In the genomic region with DNA sequence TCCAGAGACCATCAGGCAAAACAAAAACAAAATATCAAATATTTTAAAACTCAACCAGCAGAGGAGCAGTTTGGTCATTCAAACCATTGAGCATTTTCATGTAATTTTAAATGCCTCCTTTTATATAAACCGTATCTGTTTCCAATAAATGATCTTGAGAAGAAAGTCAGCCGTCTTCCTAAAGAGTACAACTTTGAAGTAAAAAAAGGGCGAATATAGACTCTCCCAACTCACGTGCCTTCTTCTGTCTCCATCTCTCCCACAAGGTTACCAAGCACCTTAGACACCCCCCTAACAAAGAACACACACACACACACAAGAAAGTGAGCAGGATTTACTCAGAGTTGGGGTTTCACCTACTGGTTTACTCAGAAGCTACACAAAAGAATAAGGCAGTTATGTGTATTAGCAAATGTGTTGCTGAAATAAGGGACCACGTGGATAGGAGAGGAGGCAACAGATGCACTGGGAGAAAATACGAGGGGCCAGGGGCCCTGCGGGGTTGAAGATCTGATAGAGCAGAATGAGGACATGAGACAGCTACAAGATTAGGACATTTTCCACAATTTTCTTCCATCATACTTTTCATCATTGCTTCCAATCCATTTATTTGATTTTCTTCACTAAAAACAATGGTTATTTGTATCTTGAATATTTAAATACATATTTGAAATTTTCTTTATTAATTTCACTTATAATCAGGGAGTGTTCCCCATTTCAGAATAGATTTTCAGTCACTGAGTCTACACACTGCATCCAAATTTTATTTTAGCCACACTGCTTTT, we compare ENCODE assay signal across 17 cellular contexts. TPM values are rescaled to one million over a fixed set of nuclear protein-coding genes. Genes with fewer than 3 reads are reported as not detected.
A peak's percentile ranks its signal among the peaks of the same experiment; 100 is the strongest.
DNase-seq lines count a peak whose midpoint lies in the region; ATAC-seq and TF ChIP-seq lines count a peak whose summit lies in the region.
"Had no signal": no experiment of that assay in that cellular context is flagged by ENCODE, and none has a peak within 500 bp of the region (broad histone marks: within the 10 kb centered on the region; RNA-seq: fewer than 3 reads in every experiment).

No MANE protein-coding gene starts in this region.

- TF ChIP-seq POLR2A in right lobe of liver (IDR thresholded peaks at IDR 0.05) = no peak

- H3K36me3 ChIP-seq in hepatocyte (replicated peaks; ENCODE audit: insufficient read depth, low read depth) = no peaks in the 10 kb centered on the region
- H3K36me3 ChIP-seq in right lobe of liver = peaks cover 0 to 14% (median 5%) of the 10 kb centered on the region in 4 donors

- H3K27ac ChIP-seq in hepatocyte = peak overlapping the region; percentile 71
- peak overlapping the region; percentile 80 to 95 (median 93) for H3K27ac ChIP-seq in right lobe of liver
- H3K27ac ChIP-seq: A549, C4-2B, GM23248, HL-60, KMS-11 had no signal

- no peaks in the 10 kb centered on the region for H4K20me1 ChIP-seq in hepatocyte (ENCODE audit: insufficient read depth, poor library complexity, severe bottlenecking)

- ATAC-seq in right lobe of liver (peak in 2 of 4 donors; percentile 1 to 5), GM21786 (IDR thresholded peaks at IDR 0.05; ENCODE audit: unreplicated experiment) (no peak), GM18909 (IDR thresholded peaks at IDR 0.05; ENCODE audit: poor library complexity, unreplicated experiment) (no peak)
- ATAC-seq: A549 had no signal

- intact Hi-C loops in right lobe of liver (cut with DNase I) = no loop called here

- TF ChIP-seq CTCF in hepatocyte (IDR thresholded peaks at IDR 0.05; ENCODE audit: poor library complexity) (no peak), right lobe of liver (IDR thresholded peaks at IDR 0.05) (no peak)

- in situ Hi-C loops in SK-MEL-5 (cut with HindIII; ENCODE audit: low pct_unique_long_range_greater_than_20kb, low sequenced_read_pairs) = no loop called here

- WGBS in hepatocyte (ENCODE audit: low lambda C conversion rate, missing lambda C conversion rate) = 92% methylated on average over 7 of the region's 7 CpGs
- WGBS in right lobe of liver (ENCODE audit: insufficient coverage, low coverage, low lambda C conversion rate, missing lambda C conversion rate) = 29% methylated on average over 7 of the region's 7 CpGs

- no peaks in the 10 kb centered on the region for H3K9me3 ChIP-seq in hepatocyte (ENCODE audit: low read depth)
- no peaks in the 10 kb centered on the region for H3K9me3 ChIP-seq in right lobe of liver

- H3K27me3 ChIP-seq in hepatocyte (no peaks in the 10 kb centered on the region), right lobe of liver (no peaks in the 10 kb centered on the region)

- DNase-seq in SK-MEL-5 (ENCODE audit: low read depth, low spot score) (peak; percentile 39), hepatocyte (ENCODE audit: low spot score) (no peak), right lobe of liver (no peak), NCI-H748 treated with DMSO at 0.1 percent for 48 hours (lab: John Stamatoyannopoulos, UW) (no peak), epidermal melanocyte (ENCODE audit: insufficient read length, low spot score) (no peak)
- DNase-seq: AML-193; Caco-2; CD4-positive, alpha-beta T cell; GDM1; GM23248; HCEC 1CT had no signal

- H2AFZ ChIP-seq in hepatocyte = no peak overlapping the region
- H2AFZ ChIP-seq: GM23248 had no signal

- H3K9me2 ChIP-seq in hepatocyte (replicated peaks; ENCODE audit: insufficient read depth) = no peaks in the 10 kb centered on the region

- H3K79me2 ChIP-seq in hepatocyte = peaks cover 3% of the 10 kb centered on the region

- H3K4me3 ChIP-seq in hepatocyte = no peak overlapping the region
- peak overlapping the region in 2 of 3 donors; percentile 50 to 55 for H3K4me3 ChIP-seq in right lobe of liver
- H3K4me3 ChIP-seq: A549, GM23248 had no signal

- H3K4me2 ChIP-seq in hepatocyte = no peak overlapping the region
- H3K4me2 ChIP-seq: A549, KMS-11 had no signal

- peaks cover 8% of the 10 kb centered on the region for H3K4me1 ChIP-seq in hepatocyte (ENCODE audit: insufficient read depth)
- H3K4me1 ChIP-seq in right lobe of liver = peaks cover 0 to 34% (median 13%) of the 10 kb centered on the region in 4 donors
- H3K4me1 ChIP-seq: A549, Caco-2 had no signal

RNA-seq across cellular contexts. Expression of a gene that starts 45.0 kb away (rescaled TPM):
- 7.4 and 9.7 TPM in 2 replicates for total RNA-seq in SK-MEL-5 (2014; rRNA removed; shearing (Covaris generic))
- 7.0 and 14.5 TPM in 2 replicates for polyA plus RNA-seq in SK-MEL-5 (2015; cell fraction: cytosol; rRNA removed)
- 5.0 and 9.1 TPM in 2 replicates for polyA plus RNA-seq in SK-MEL-5 (2015; cell fraction: nucleus; rRNA removed)
- 30.8 and 36.2 TPM in 2 replicates for total RNA-seq in hepatocyte
- polyA plus RNA-seq in hepatocyte = 15.3 and 17.2 TPM in 2 replicates
- total RNA-seq in right lobe of liver = 100 to 1,000 TPM in 2 of 6 experiments, 10 to 100 TPM in 4; 30.6 to 125 (median 74.5) TPM
- total RNA-seq: CD4-positive, alpha-beta T cell had no signal
